Comparison of ENCODE assay signal across 1 cellular context in the genomic region with DNA sequence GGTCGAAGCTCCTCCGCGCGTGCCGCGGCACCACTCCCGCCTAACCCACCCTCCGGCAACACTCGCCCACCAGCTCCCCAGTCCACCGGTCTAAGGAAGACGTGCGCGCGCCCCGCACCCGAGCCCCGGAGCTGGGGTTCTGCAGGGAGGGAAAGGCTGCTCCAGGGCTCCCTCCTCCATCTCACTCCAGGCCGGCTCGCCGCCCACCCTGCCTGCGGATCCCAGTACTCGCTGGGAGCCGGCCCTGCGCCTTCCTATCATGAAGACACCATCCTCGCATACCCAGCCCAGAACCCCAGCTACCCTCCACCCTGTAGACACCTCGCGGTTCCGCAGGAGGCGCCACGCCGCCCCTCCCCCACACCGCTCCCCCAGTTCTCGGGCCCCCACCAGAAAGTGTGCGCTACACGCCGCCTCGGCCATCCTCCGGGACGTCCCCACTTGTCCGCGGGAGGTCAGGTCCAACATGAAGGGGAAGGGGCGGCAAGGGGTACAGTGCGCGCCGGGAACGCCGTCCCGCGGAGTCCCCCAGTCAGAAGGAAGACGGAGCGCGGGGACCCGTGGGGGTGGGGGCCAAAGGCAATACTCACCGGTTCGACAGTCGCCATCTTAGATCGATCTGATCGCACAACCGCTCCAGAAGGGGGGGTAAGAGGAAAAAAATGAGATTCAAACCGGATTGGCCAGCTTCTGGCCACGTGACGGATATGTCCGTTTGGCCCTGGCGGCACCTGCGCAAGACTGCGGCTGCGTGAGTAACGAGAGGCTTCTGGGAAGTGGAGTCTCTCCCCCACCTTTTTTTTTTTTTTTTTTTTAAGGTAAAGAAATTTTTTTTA.
TF ChIP-seq lines count a peak whose summit lies in the region.

A gene with protein sequence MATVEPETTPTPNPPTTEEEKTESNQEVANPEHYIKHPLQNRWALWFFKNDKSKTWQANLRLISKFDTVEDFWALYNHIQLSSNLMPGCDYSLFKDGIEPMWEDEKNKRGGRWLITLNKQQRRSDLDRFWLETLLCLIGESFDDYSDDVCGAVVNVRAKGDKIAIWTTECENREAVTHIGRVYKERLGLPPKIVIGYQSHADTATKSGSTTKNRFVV (minus strand): TSS at position 629 of the 836 bp plus-strand sequence. CDS start 21 bp downstream, at position 608.

TF ChIP-seq in HepG2, 621 proteins besides CTCF, POLR2A, EP300 and RAD21 (continued from another document and continues in another):
- TF ChIP-seq, protein P1, sequence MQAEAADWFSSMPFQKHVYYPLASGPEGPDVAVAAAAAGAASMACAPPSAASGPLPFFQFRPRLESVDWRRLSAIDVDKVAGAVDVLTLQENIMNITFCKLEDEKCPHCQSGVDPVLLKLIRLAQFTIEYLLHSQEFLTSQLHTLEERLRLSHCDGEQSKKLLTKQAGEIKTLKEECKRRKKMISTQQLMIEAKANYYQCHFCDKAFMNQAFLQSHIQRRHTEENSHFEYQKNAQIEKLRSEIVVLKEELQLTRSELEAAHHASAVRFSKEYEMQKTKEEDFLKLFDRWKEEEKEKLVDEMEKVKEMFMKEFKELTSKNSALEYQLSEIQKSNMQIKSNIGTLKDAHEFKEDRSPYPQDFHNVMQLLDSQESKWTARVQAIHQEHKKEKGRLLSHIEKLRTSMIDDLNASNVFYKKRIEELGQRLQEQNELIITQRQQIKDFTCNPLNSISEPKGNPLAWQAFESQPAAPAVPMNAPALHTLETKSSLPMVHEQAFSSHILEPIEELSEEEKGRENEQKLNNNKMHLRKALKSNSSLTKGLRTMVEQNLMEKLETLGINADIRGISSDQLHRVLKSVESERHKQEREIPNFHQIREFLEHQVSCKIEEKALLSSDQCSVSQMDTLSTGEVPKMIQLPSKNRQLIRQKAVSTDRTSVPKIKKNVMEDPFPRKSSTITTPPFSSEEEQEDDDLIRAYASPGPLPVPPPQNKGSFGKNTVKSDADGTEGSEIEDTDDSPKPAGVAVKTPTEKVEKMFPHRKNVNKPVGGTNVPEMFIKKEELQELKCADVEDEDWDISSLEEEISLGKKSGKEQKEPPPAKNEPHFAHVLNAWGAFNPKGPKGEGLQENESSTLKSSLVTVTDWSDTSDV (CRISPR knock-in tag; IDR thresholded peaks at IDR 0.05): peak; percentile 31; the same call in 1 of the 2 replicates
- TF ChIP-seq ZNF143 (CRISPR knock-in tag; IDR thresholded peaks at IDR 0.05) (peak; percentile 90), PAF1 (CRISPR knock-in tag; IDR thresholded peaks at IDR 0.05) (no peak), SMARCE1 (IDR thresholded peaks at IDR 0.05; ENCODE audit: borderline replicate concordance) (no peak), FOSL1 (CRISPR knock-in tag; IDR thresholded peaks at IDR 0.05; ENCODE audit: borderline replicate concordance) (no peak), ZNF44 (CRISPR knock-in tag; IDR thresholded peaks at IDR 0.05) (no peak), ZNF749 (CRISPR knock-in tag; IDR thresholded peaks at IDR 0.05; ENCODE audit: borderline replicate concordance) (no peak), ZNF17 (CRISPR knock-in tag; IDR thresholded peaks at IDR 0.05) (no peak), RARG (CRISPR knock-in tag; IDR thresholded peaks at IDR 0.05; ENCODE audit: low read depth) (peak; percentile 82), HNRNPUL1 (IDR thresholded peaks at IDR 0.05; ENCODE audit: low read depth, low read length) (no peak), ZNF253 (CRISPR knock-in tag; IDR thresholded peaks at IDR 0.05; ENCODE audit: borderline replicate concordance) (no peak), SETDB1 (CRISPR knock-in tag; IDR thresholded peaks at IDR 0.05; ENCODE audit: borderline replicate concordance) (no peak), CREB1 (IDR thresholded peaks at IDR 0.05) (peak; percentile 30; the same call in 1 of the 2 replicates), CREB1 (CRISPR knock-in tag; IDR thresholded peaks at IDR 0.05) (peak; percentile 56; the same call in 1 of the 2 replicates), TMF1 (CRISPR knock-in tag; IDR thresholded peaks at IDR 0.05; ENCODE audit: low read depth) (peak; percentile 21; the same call in 1 of the 2 replicates), SAFB2 (CRISPR knock-in tag; IDR thresholded peaks at IDR 0.05; ENCODE audit: borderline replicate concordance, low read depth) (0 out of 2 replicates have a peak, but pooled peaks have one; percentile 15), SMYD3 (CRISPR knock-in tag; IDR thresholded peaks at IDR 0.05) (no peak), FOXC1 (CRISPR knock-in tag; IDR thresholded peaks at IDR 0.05; ENCODE audit: borderline replicate concordance) (no peak), POGZ (CRISPR knock-in tag; IDR thresholded peaks at IDR 0.05) (peak; percentile 92), LCORL (IDR thresholded peaks at IDR 0.05) (no peak), LCORL (CRISPR knock-in tag; IDR thresholded peaks at IDR 0.05) (0 out of 2 replicates have a peak, but pooled peaks have one; percentile 37), ZSCAN30 (CRISPR knock-in tag; IDR thresholded peaks at IDR 0.05) (0 out of 2 replicates have a peak, but pooled peaks have one; percentile 70), ESRRA (CRISPR knock-in tag; IDR thresholded peaks at IDR 0.05; ENCODE audit: low read depth) (peak; percentile 50; the same call in 1 of the 2 replicates), YY1 (IDR thresholded peaks at IDR 0.05; ENCODE audit: insufficient read depth, insufficient replicate concordance, low read depth, low read length) (peak; percentile 95), ZBTB38 (CRISPR knock-in tag; IDR thresholded peaks at IDR 0.05) (no peak; the same call in 1 of the 2 replicates), GATAD2A (CRISPR knock-in tag; IDR thresholded peaks at IDR 0.05) (no peak), ZNF138 (CRISPR knock-in tag; IDR thresholded peaks at IDR 0.05; ENCODE audit: low read depth) (no peak), ZNF670 (CRISPR knock-in tag; IDR thresholded peaks at IDR 0.05; ENCODE audit: borderline replicate concordance) (no peak), MAFF (IDR thresholded peaks at IDR 0.05; ENCODE audit: low read depth, low read length) (no peak), MED1 (CRISPR knock-in tag; IDR thresholded peaks at IDR 0.05) (peak; percentile 8; the same call in 1 of the 2 replicates), KAT2B (IDR thresholded peaks at IDR 0.05; ENCODE audit: borderline replicate concordance, low read depth, low read length) (peak; percentile 26; the same call in 1 of the 2 replicates), HCFC1 (IDR thresholded peaks at IDR 0.05; ENCODE audit: low read depth, low read length) (peak; percentile 80), HMG20A (CRISPR knock-in tag; IDR thresholded peaks at IDR 0.05; ENCODE audit: borderline replicate concordance) (no peak), ZNF605 (CRISPR knock-in tag; IDR thresholded peaks at IDR 0.05) (no peak; the same call in 1 of the 2 replicates), ZNF282 (IDR thresholded peaks at IDR 0.05; ENCODE audit: partially characterized antibody) (no peak), KLF15 (CRISPR knock-in tag; IDR thresholded peaks at IDR 0.05; ENCODE audit: borderline replicate concordance) (peak; percentile 50; the same call in 1 of the 2 replicates), PTBP1 (IDR thresholded peaks at IDR 0.05; ENCODE audit: low read depth, low read length, poor library complexity, severe bottlenecking) (no peak), ZNF577 (CRISPR knock-in tag; IDR thresholded peaks at IDR 0.05; ENCODE audit: borderline replicate concordance, low read depth) (no peak), ARNTL (CRISPR knock-in tag; IDR thresholded peaks at IDR 0.05) (no peak), ZNF850 (CRISPR knock-in tag; conservative IDR thresholded peaks at IDR 0.05) (no peak), SP1 (IDR thresholded peaks at IDR 0.05) (no peak), SP1 (CRISPR knock-in tag; IDR thresholded peaks at IDR 0.05) (0 out of 2 replicates have a peak, but pooled peaks have one; percentile 3), CEBPG (CRISPR knock-in tag; IDR thresholded peaks at IDR 0.05) (0 out of 2 replicates have a peak, but pooled peaks have one; percentile 2), ZNF230 (CRISPR knock-in tag; IDR thresholded peaks at IDR 0.05) (no peak), ZKSCAN5 (CRISPR knock-in tag; IDR thresholded peaks at IDR 0.05) (no peak), HIVEP1 (CRISPR knock-in tag; IDR thresholded peaks at IDR 0.05) (peak; percentile 50; the same call in 1 of the 2 replicates), WIZ (CRISPR knock-in tag; IDR thresholded peaks at IDR 0.05) (no peak; the same call in 1 of the 2 replicates), NR3C1 (CRISPR knock-in tag; IDR thresholded peaks at IDR 0.05) (no peak)
- TF ChIP-seq, protein P2, sequence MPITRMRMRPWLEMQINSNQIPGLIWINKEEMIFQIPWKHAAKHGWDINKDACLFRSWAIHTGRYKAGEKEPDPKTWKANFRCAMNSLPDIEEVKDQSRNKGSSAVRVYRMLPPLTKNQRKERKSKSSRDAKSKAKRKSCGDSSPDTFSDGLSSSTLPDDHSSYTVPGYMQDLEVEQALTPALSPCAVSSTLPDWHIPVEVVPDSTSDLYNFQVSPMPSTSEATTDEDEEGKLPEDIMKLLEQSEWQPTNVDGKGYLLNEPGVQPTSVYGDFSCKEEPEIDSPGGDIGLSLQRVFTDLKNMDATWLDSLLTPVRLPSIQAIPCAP (CRISPR knock-in tag; IDR thresholded peaks at IDR 0.05; ENCODE audit: low read depth): no peak
- TF ChIP-seq, protein P3, sequence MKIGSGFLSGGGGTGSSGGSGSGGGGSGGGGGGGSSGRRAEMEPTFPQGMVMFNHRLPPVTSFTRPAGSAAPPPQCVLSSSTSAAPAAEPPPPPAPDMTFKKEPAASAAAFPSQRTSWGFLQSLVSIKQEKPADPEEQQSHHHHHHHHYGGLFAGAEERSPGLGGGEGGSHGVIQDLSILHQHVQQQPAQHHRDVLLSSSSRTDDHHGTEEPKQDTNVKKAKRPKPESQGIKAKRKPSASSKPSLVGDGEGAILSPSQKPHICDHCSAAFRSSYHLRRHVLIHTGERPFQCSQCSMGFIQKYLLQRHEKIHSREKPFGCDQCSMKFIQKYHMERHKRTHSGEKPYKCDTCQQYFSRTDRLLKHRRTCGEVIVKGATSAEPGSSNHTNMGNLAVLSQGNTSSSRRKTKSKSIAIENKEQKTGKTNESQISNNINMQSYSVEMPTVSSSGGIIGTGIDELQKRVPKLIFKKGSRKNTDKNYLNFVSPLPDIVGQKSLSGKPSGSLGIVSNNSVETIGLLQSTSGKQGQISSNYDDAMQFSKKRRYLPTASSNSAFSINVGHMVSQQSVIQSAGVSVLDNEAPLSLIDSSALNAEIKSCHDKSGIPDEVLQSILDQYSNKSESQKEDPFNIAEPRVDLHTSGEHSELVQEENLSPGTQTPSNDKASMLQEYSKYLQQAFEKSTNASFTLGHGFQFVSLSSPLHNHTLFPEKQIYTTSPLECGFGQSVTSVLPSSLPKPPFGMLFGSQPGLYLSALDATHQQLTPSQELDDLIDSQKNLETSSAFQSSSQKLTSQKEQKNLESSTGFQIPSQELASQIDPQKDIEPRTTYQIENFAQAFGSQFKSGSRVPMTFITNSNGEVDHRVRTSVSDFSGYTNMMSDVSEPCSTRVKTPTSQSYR (CRISPR knock-in tag; IDR thresholded peaks at IDR 0.05; ENCODE audit: borderline replicate concordance): peak; percentile 96
- TF ChIP-seq, protein P4, sequence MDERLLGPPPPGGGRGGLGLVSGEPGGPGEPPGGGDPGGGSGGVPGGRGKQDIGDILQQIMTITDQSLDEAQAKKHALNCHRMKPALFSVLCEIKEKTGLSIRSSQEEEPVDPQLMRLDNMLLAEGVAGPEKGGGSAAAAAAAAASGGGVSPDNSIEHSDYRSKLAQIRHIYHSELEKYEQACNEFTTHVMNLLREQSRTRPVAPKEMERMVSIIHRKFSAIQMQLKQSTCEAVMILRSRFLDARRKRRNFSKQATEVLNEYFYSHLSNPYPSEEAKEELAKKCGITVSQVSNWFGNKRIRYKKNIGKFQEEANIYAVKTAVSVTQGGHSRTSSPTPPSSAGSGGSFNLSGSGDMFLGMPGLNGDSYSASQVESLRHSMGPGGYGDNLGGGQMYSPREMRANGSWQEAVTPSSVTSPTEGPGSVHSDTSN (CRISPR knock-in tag; IDR thresholded peaks at IDR 0.05): no peak
- TF ChIP-seq, protein P5, sequence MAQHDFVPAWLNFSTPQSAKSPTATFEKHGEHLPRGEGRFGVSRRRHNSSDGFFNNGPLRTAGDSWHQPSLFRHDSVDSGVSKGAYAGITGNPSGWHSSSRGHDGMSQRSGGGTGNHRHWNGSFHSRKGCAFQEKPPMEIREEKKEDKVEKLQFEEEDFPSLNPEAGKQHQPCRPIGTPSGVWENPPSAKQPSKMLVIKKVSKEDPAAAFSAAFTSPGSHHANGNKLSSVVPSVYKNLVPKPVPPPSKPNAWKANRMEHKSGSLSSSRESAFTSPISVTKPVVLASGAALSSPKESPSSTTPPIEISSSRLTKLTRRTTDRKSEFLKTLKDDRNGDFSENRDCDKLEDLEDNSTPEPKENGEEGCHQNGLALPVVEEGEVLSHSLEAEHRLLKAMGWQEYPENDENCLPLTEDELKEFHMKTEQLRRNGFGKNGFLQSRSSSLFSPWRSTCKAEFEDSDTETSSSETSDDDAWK (CRISPR knock-in tag; IDR thresholded peaks at IDR 0.05): no peak
- TF ChIP-seq, protein P6, sequence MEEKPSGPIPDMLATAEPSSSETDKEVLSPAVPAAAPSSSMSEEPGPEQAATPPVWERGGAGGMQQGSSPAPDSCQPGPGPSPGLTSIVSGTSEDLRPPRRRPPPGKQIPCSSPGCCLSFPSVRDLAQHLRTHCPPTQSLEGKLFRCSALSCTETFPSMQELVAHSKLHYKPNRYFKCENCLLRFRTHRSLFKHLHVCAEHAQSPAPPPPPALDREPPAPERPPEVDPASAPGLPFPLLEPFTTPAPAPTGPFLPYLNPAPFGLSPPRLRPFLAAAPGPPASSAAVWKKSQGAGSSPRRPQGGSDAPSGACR (CRISPR knock-in tag; IDR thresholded peaks at IDR 0.05): no peak
- TF ChIP-seq, protein P7, sequence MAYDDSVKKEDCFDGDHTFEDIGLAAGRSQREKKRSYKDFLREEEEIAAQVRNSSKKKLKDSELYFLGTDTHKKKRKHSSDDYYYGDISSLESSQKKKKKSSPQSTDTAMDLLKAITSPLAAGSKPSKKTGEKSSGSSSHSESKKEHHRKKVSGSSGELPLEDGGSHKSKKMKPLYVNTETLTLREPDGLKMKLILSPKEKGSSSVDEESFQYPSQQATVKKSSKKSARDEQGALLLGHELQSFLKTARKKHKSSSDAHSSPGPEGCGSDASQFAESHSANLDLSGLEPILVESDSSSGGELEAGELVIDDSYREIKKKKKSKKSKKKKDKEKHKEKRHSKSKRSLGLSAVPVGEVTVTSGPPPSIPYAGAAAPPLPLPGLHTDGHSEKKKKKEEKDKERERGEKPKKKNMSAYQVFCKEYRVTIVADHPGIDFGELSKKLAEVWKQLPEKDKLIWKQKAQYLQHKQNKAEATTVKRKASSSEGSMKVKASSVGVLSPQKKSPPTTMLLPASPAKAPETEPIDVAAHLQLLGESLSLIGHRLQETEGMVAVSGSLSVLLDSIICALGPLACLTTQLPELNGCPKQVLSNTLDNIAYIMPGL (CRISPR knock-in tag; IDR thresholded peaks at IDR 0.05; ENCODE audit: borderline replicate concordance in 1 of 2, low read depth in 1 of 2): peak; percentile 64 to 94
- TF ChIP-seq, protein P8, sequence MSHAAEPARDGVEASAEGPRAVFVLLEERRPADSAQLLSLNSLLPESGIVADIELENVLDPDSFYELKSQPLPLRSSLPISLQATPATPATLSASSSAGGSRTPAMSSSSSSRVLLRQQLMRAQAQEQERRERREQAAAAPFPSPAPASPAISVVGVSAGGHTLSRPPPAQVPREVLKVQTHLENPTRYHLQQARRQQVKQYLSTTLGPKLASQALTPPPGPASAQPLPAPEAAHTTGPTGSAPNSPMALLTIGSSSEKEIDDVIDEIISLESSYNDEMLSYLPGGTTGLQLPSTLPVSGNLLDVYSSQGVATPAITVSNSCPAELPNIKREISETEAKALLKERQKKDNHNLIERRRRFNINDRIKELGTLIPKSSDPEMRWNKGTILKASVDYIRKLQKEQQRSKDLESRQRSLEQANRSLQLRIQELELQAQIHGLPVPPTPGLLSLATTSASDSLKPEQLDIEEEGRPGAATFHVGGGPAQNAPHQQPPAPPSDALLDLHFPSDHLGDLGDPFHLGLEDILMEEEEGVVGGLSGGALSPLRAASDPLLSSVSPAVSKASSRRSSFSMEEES (CRISPR knock-in tag; IDR thresholded peaks at IDR 0.05): no peak
